1 cellular context compared by ENCODE assay signal in the genomic region with DNA sequence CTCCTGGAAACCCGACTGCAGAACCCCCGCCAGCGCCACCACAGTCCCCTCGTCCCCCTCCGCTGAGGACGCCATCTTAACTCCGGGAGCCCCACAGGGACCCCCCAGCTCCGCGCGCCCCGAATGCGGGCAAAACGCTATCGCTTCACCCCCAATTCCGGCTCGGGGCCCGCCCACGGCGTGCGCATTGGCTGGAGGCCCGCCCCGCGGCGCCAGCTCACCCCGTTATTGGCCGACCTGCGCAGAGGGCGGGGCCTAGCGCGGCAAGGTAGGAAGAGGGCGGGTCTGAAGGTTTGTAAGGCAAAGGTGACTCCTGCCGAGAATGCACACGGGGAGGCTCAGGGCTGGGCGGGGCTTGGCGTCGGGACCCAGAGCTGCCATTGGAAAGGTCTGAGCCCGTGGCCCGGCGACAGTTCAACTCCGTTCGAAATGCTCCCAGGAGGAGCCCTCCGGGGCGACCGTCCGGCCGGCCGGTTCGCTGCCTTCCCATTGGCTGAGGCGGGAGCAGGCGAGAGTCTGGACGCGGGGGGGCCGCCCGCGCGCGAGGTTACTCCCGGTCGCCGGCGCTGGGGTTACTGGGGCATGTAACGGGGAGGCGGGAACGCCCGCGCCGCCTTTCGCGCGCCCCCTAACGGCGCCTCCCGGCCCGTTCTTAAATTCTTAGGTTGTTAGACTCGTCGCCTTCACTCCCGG.
TF ChIP-seq lines count a peak whose summit lies in the region.

Gene LPCAT3 (minus strand): TSS at position 127 of the 693 bp plus-strand sequence. CDS start 52 bp downstream, at position 75.

TF ChIP-seq in GM12878, 131 proteins besides CTCF, POLR2A, EP300 and RAD21 (continued from another document and continues in another):
- TF ChIP-seq, protein P1, sequence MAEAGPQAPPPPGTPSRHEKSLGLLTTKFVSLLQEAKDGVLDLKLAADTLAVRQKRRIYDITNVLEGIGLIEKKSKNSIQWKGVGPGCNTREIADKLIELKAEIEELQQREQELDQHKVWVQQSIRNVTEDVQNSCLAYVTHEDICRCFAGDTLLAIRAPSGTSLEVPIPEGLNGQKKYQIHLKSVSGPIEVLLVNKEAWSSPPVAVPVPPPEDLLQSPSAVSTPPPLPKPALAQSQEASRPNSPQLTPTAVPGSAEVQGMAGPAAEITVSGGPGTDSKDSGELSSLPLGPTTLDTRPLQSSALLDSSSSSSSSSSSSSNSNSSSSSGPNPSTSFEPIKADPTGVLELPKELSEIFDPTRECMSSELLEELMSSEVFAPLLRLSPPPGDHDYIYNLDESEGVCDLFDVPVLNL (IDR thresholded peaks at IDR 0.05; ENCODE audit: low read depth, low read length) = peak; percentile 72
- peak; percentile 59; the same call in 1 of the 2 replicates for TF ChIP-seq TAF1 (IDR thresholded peaks at IDR 0.05; ENCODE audit: borderline replicate concordance, low read depth, low read length)
- 0 out of 2 replicates have a peak, but pooled peaks have one; percentile 14 for TF ChIP-seq TCF12 (IDR thresholded peaks at IDR 0.05; ENCODE audit: low read depth, low read length)
- no peak for TF ChIP-seq ZBTB40 (IDR thresholded peaks at IDR 0.05; ENCODE audit: borderline replicate concordance)
- no peak for TF ChIP-seq HDAC6 (IDR thresholded peaks at IDR 0.05; ENCODE audit: unreplicated experiment)
- peak; percentile 76 for TF ChIP-seq SP1 (IDR thresholded peaks at IDR 0.05; ENCODE audit: low read depth, low read length)
- TF ChIP-seq, protein P2, sequence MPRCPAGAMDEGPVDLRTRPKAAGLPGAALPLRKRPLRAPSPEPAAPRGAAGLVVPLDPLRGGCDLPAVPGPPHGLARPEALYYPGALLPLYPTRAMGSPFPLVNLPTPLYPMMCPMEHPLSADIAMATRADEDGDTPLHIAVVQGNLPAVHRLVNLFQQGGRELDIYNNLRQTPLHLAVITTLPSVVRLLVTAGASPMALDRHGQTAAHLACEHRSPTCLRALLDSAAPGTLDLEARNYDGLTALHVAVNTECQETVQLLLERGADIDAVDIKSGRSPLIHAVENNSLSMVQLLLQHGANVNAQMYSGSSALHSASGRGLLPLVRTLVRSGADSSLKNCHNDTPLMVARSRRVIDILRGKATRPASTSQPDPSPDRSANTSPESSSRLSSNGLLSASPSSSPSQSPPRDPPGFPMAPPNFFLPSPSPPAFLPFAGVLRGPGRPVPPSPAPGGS (IDR thresholded peaks at IDR 0.05; ENCODE audit: borderline replicate concordance, insufficient read depth, low read depth, low read length, poor library complexity, severe bottlenecking) = no peak
- peak; percentile 40; the same call in 1 of the 2 replicates for TF ChIP-seq RUNX3 (IDR thresholded peaks at IDR 0.05; ENCODE audit: low read length)
- TF ChIP-seq, protein P3, sequence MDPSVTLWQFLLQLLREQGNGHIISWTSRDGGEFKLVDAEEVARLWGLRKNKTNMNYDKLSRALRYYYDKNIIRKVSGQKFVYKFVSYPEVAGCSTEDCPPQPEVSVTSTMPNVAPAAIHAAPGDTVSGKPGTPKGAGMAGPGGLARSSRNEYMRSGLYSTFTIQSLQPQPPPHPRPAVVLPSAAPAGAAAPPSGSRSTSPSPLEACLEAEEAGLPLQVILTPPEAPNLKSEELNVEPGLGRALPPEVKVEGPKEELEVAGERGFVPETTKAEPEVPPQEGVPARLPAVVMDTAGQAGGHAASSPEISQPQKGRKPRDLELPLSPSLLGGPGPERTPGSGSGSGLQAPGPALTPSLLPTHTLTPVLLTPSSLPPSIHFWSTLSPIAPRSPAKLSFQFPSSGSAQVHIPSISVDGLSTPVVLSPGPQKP (IDR thresholded peaks at IDR 0.05; ENCODE audit: low read depth, low read length) = no peak
- TF ChIP-seq HSF1 (IDR thresholded peaks at IDR 0.05; ENCODE audit: low read depth, low read length) = no peak
- TF ChIP-seq EGR1 (IDR thresholded peaks at IDR 0.05; ENCODE audit: borderline replicate concordance in 1 of 2, low read depth in 2 of 2, low read length in 2 of 2) = peak in 1 of 2 experiments; percentile 56; a peak in 1 of 3 replicates
- no peak for TF ChIP-seq JUNB (IDR thresholded peaks at IDR 0.05)
- TF ChIP-seq NKRF (conservative IDR thresholded peaks at IDR 0.05) = peak; percentile 27; the same call in 1 of the 2 replicates
- TF ChIP-seq RB1 (IDR thresholded peaks at IDR 0.05; ENCODE audit: borderline replicate concordance) = peak; percentile 99
- peak; percentile 18; the same call in 1 of the 2 replicates for TF ChIP-seq CREM (IDR thresholded peaks at IDR 0.05; ENCODE audit: low read depth)
- TF ChIP-seq IKZF2 (IDR thresholded peaks at IDR 0.05) = peak in 1 of 2 experiments; percentile 28; a peak in 1 of 4 replicates
- peak; percentile 88; the same call in 1 of the 2 replicates for TF ChIP-seq SMARCA5 (IDR thresholded peaks at IDR 0.05)
- TF ChIP-seq NFXL1 (IDR thresholded peaks at IDR 0.05; ENCODE audit: borderline replicate concordance) = no peak
- no peak for TF ChIP-seq LARP7 (IDR thresholded peaks at IDR 0.05)
- 0 out of 2 replicates have a peak, but pooled peaks have one; percentile 6 for TF ChIP-seq RFX5 (IDR thresholded peaks at IDR 0.05; ENCODE audit: low read depth, low read length)
- TF ChIP-seq, protein P4, sequence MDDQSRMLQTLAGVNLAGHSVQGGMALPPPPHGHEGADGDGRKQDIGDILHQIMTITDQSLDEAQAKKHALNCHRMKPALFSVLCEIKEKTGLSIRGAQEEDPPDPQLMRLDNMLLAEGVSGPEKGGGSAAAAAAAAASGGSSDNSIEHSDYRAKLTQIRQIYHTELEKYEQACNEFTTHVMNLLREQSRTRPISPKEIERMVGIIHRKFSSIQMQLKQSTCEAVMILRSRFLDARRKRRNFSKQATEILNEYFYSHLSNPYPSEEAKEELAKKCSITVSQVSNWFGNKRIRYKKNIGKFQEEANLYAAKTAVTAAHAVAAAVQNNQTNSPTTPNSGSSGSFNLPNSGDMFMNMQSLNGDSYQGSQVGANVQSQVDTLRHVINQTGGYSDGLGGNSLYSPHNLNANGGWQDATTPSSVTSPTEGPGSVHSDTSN (IDR thresholded peaks at IDR 0.05; ENCODE audit: insufficient replicate concordance, low read depth, low read length) = no peak
- peak; percentile 61 for TF ChIP-seq NR2F1 (conservative IDR thresholded peaks at IDR 0.05)
- 0 out of 2 replicates have a peak, but pooled peaks have one; percentile 35 for TF ChIP-seq ZNF687 (IDR thresholded peaks at IDR 0.05)
- TF ChIP-seq HDAC2 (IDR thresholded peaks at IDR 0.05) = no peak
- TF ChIP-seq ATF3 (IDR thresholded peaks at IDR 0.05; ENCODE audit: borderline replicate concordance, extremely low read depth, low read depth, low read length) = no peak
- TF ChIP-seq BHLHE40 (IDR thresholded peaks at IDR 0.05; ENCODE audit: borderline replicate concordance in 1 of 2, low read depth in 2 of 2, low read length in 1 of 2) = peak; percentile 50 to 70; a peak in 3 of 4 replicates
- no peak for TF ChIP-seq STAT3 (IDR thresholded peaks at IDR 0.05; ENCODE audit: low read depth, low read length)
